Comparison of ENCODE assay signal across 8 cellular contexts in the genomic region with DNA sequence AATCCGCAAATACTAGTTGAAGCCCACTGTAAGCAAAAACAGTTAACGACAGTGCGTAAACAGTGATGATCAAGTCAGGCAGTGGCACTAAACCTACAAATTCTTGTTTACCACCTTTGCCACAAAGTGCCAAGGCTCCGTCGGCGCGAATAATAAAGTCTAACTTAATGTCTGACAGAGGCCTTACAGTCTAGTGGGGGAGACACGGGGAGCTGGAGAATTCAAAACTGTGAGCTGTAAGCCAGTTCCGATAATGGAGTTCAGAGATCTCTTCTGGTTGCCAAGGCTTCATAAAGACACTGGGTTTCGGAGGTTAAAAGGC. TPM values are rescaled to one million over a fixed set of nuclear protein-coding genes. Genes with fewer than 3 reads are reported as not detected.
DNase-seq lines count a peak whose midpoint lies in the region; ATAC-seq and TF ChIP-seq lines count a peak whose summit lies in the region.

No MANE protein-coding gene starts in this region.

- TF ChIP-seq POLR2A in NB4 (IDR thresholded peaks at IDR 0.05; ENCODE audit: extremely low read depth, insufficient read length) = no peak

- no peaks in the 10 kb centered on the region for H3K27me3 ChIP-seq in BLaER1 treated with 17β-estradiol and CSF1 and Interleukin-3, amounts not matched to agents 10 nM and 100 nM
- no peaks in the 10 kb centered on the region for H3K27me3 ChIP-seq in ectodermal cell (ENCODE audit: control insufficient read depth, insufficient read depth, low read length, poor library complexity, severe bottlenecking)
- H3K27me3 ChIP-seq in neuronal stem cell (ENCODE audit: control insufficient read depth in 3 of 3, insufficient read depth in 3 of 3, low read depth in 1 of 3, low read length in 3 of 3) = peaks cover 0 to 5% (median 0%) of the 10 kb centered on the region in 3 experiments

- H2BK120ac ChIP-seq in neuronal stem cell (ENCODE audit: low read depth, low read length) = no peak overlapping the region

- H3K14ac ChIP-seq in neuronal stem cell (ENCODE audit: low read length) = no peak overlapping the region

- peaks cover 0 to 5% (median 0%) of the 10 kb centered on the region in 11 experiments; a peak in 1 of 22 replicates for H3K9me3 ChIP-seq in BLaER1 treated with 17β-estradiol and CSF1 and Interleukin-3, amounts not matched to agents 10 nM and 100 nM (replicated peaks in 1 of 11)
- H3K9me3 ChIP-seq in ectodermal cell (ENCODE audit: control insufficient read depth, low read length) (no peaks in the 10 kb centered on the region), neuronal stem cell (replicated peaks in 1 of 2; ENCODE audit: control insufficient read depth in 2 of 2, insufficient read depth in 1 of 2, low read depth in 1 of 2, low read length in 2 of 2) (peaks cover 0 to 3% of the 10 kb centered on the region in 2 donors)

- 73% methylated on average over 10 of the region's 10 CpGs for WGBS in ectodermal cell, 2 experiments
- WGBS in neuronal stem cell (ENCODE audit: extremely low coverage in 2 of 2, insufficient read length in 2 of 2, insufficient replicate concordance in 1 of 2), 2 donors = no CpG with 5 or more reads among the region's 10 CpGs

- no peak overlapping the region for H3K23ac ChIP-seq in neuronal stem cell (ENCODE audit: low read depth, low read length, poor library complexity)

- H4K91ac ChIP-seq in neuronal stem cell (ENCODE audit: low read depth, low read length, poor library complexity) = no peak overlapping the region

- peak overlapping the region in 1 of 11 experiments; percentile 62; a peak in 2 of 22 replicates for H3K27ac ChIP-seq in BLaER1 treated with 17β-estradiol and CSF1 and Interleukin-3, amounts not matched to agents 10 nM and 100 nM
- H3K27ac ChIP-seq in ectodermal cell (ENCODE audit: insufficient read depth, low read depth, low read length, poor library complexity, severe bottlenecking) = no peak overlapping the region
- no peak overlapping the region for H3K27ac ChIP-seq in neuronal stem cell (replicated peaks; ENCODE audit: low read length)

- H3K4ac ChIP-seq in neuronal stem cell (ENCODE audit: low read length) = no peak overlapping the region

- peaks cover 8% of the 10 kb centered on the region for H3K79me1 ChIP-seq in neuronal stem cell (ENCODE audit: low read depth, low read length)

- H3K4me3 ChIP-seq in BLaER1 treated with 17β-estradiol and CSF1 and Interleukin-3, amounts not matched to agents 10 nM and 100 nM = peak overlapping the region; percentile 63 to 79 (median 70); a peak in 18 of 20 replicates
- H3K4me3 ChIP-seq in NB4 (ENCODE audit: low read depth, low read length) = peak overlapping the region; percentile 67
- H3K4me3 ChIP-seq in ectodermal cell (ENCODE audit: insufficient read depth, low read depth, low read length) = peak overlapping the region; percentile 61
- peak overlapping the region in 1 of 2 donors; percentile 80 for H3K4me3 ChIP-seq in neuronal stem cell (ENCODE audit: low read length in 2 of 2)

- H4K8ac ChIP-seq in neuronal stem cell (ENCODE audit: low read depth, low read length) = no peak overlapping the region

- H2BK12ac ChIP-seq in neuronal stem cell (ENCODE audit: low read length) = no peak overlapping the region

- H3K36me3 ChIP-seq in BLaER1 treated with 17β-estradiol and CSF1 and Interleukin-3, amounts not matched to agents 10 nM and 100 nM = no peaks in the 10 kb centered on the region
- H3K36me3 ChIP-seq in ectodermal cell (ENCODE audit: control insufficient read depth, insufficient read depth, low read length) (no peaks in the 10 kb centered on the region), neuronal stem cell (replicated peaks in 1 of 2; ENCODE audit: control insufficient read depth in 2 of 2, insufficient read depth in 2 of 2, low read length in 2 of 2) (peaks cover 0 to 3% of the 10 kb centered on the region in 2 donors)

- DNase-seq in NB4 (ENCODE audit: low read depth) (no peak), neuronal stem cell (ENCODE audit: low spot score) (no peak), NCI-H345 treated with DMSO at 0.1 percent for 48 hours (lab: John Stamatoyannopoulos, UW; ENCODE audit: unreplicated experiment) (no peak), NOMO-1 treated with dmso at 0.1 percent for 144 hours (lab: John Stamatoyannopoulos, UW; ENCODE audit: unreplicated experiment) (no peak), hippocampal formation (lab: John Stamatoyannopoulos, UW) (no peak)

- peak overlapping the region in 2 of 11 experiments; percentile 59 to 73; a peak in 5 of 22 replicates for H3K9ac ChIP-seq in BLaER1 treated with 17β-estradiol and CSF1 and Interleukin-3, amounts not matched to agents 10 nM and 100 nM
- H3K9ac ChIP-seq in neuronal stem cell (ENCODE audit: low read depth, low read length, poor library complexity) = no peak overlapping the region

- peaks cover 0 to 12% (median 9%) of the 10 kb centered on the region in 10 experiments; a peak in 12 of 20 replicates for H3K4me1 ChIP-seq in BLaER1 treated with 17β-estradiol and CSF1 and Interleukin-3, amounts not matched to agents 10 nM and 100 nM
- H3K4me1 ChIP-seq in ectodermal cell (ENCODE audit: control insufficient read depth, insufficient read depth, low read length) (no peaks in the 10 kb centered on the region), neuronal stem cell (ENCODE audit: control insufficient read depth in 2 of 2, insufficient read depth in 1 of 2, low read depth in 1 of 2, low read length in 2 of 2) (peaks cover 0 to 3% of the 10 kb centered on the region in 2 donors)

- H2BK15ac ChIP-seq in neuronal stem cell (ENCODE audit: low read length) = no peak overlapping the region

- no peaks in the 10 kb centered on the region for H4K20me1 ChIP-seq in BLaER1 treated with 17β-estradiol and CSF1 and Interleukin-3, amounts not matched to agents 10 nM and 100 nM

- H3K18ac ChIP-seq in neuronal stem cell (ENCODE audit: low read length) = no peak overlapping the region

- H2AK5ac ChIP-seq in neuronal stem cell (ENCODE audit: low read depth, low read length) = no peak overlapping the region

- no peak overlapping the region for H3K4me2 ChIP-seq in BLaER1 treated with 17β-estradiol and CSF1 and Interleukin-3, amounts not matched to agents 10 nM and 100 nM
- H3K4me2 ChIP-seq in neuronal stem cell (ENCODE audit: insufficient read depth, low read length, poor library complexity, severe bottlenecking) = no peak overlapping the region

- no peak for ATAC-seq in GM21825 (IDR thresholded peaks at IDR 0.05; ENCODE audit: unreplicated experiment)

- TF ChIP-seq CTCF in NB4 (IDR thresholded peaks at IDR 0.05; ENCODE audit: low read depth, low read length) = no peak

- H2AFZ ChIP-seq in neuronal stem cell (ENCODE audit: low read length) = peak overlapping the region; percentile 89

- H2BK5ac ChIP-seq in neuronal stem cell (ENCODE audit: low read length) = no peak overlapping the region

RNA-seq across cellular contexts. Expression of a gene that starts 0.3 kb away (rescaled TPM):
- 27.0 TPM for polyA plus RNA-seq in ectodermal cell (2013, experiment 1 of 4)
- 31.6 TPM for polyA plus RNA-seq in ectodermal cell (2013, experiment 2 of 4)
- 17.2 TPM for polyA plus RNA-seq in ectodermal cell (2013, experiment 3 of 4)
- polyA plus RNA-seq in ectodermal cell (2013, experiment 4 of 4) = 21.2 TPM
- polyA plus RNA-seq in neuronal stem cell (2013, experiment 1 of 2) = 20.0 TPM
- 19.1 TPM for polyA plus RNA-seq in neuronal stem cell (2013, experiment 2 of 2)
